1 cellular context compared by ENCODE assay signal in the genomic region with DNA sequence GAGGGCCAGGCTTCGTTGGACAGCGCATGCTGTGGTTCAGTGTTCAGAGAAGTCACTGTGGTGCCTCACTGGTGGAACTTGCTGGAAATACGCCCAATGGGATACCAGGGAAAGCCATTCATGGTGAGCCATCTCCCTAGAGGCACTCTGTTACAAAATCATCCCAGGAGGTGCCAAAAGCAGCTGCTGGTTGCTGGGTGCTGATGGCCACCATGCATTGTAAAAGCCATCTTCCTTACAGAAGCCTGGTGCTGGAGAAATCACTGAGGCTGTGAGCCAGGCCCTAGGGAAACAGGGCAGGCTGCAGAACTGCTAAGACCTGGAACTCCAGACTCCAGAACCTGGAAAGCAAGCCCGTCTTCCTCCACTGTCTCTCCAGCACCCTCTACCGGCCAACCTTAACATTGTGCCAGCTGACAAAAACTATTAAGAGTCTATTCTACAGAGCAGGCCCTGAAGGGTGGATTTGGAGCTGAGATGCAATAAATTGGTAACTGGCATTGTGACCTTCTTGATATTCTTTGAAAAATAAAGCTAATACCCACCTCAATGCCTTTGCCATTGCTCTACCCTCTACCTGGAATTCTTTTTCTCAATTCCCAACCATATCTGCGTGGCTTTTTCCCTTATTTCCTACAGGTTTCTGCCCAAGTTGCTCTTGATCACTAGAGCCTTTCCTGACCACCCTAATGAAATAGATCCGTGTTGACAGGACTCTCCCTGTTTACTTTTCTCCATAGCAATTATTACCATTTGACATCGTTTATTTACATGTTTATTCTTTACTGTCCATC.
A peak's percentile ranks its signal among the peaks of the same experiment; 100 is the strongest.
TF ChIP-seq lines count a peak whose summit lies in the region.

No MANE protein-coding gene starts in this region.

TF ChIP-seq in IMR-90, 13 proteins besides CTCF, POLR2A, EP300 and RAD21:
- TF ChIP-seq FOS (IDR thresholded peaks at IDR 0.05; ENCODE audit: low read depth, low read length): no peak
- TF ChIP-seq SMC3 (IDR thresholded peaks at IDR 0.05; ENCODE audit: low read depth, low read length): peak; percentile 52
- TF ChIP-seq BHLHE40 (IDR thresholded peaks at IDR 0.05; ENCODE audit: low read depth, low read length): no peak
- no peak for TF ChIP-seq MXI1 (IDR thresholded peaks at IDR 0.05; ENCODE audit: borderline replicate concordance, low read depth, low read length)
- TF ChIP-seq MAZ (IDR thresholded peaks at IDR 0.05; ENCODE audit: borderline replicate concordance, low read depth, low read length): no peak
- no peak for TF ChIP-seq CEBPB (IDR thresholded peaks at IDR 0.05; ENCODE audit: low read depth, low read length)
